Comparison of ENCODE assay signal across 18 cellular contexts in genomic region chrX:74931214-74931613, GRCh38. TPM values are rescaled to one million over a fixed set of nuclear protein-coding genes. Genes with fewer than 3 reads are reported as not detected.
DNase-seq lines count a peak whose midpoint lies in the region; ATAC-seq and TF ChIP-seq lines count a peak whose summit lies in the region.
"Had no signal": no experiment of that assay in that cellular context is flagged by ENCODE, and none has a peak within 500 bp of the region (broad histone marks: within the 10 kb centered on the region; RNA-seq: fewer than 3 reads in every experiment).

No MANE protein-coding gene starts in this region.

- ATAC-seq in DND-41 (ENCODE audit: insufficient read depth, low read depth) (peak; percentile 99), HG03159 (IDR thresholded peaks at IDR 0.05; ENCODE audit: unreplicated experiment) (no peak)
- ATAC-seq: left cardiac atrium had no signal

- H2AFZ ChIP-seq in DND-41 (ENCODE audit: low read depth, low read length): no peak overlapping the region

- no peaks in the 10 kb centered on the region for H4K20me1 ChIP-seq in DND-41 (ENCODE audit: insufficient read depth, low read length)

- H3K4me3 ChIP-seq in DND-41 (ENCODE audit: low read depth in 1 of 2, low read length in 2 of 2): no peak overlapping the region
- no peak overlapping the region for H3K4me3 ChIP-seq in vagina
- H3K4me3 ChIP-seq: spleen had no signal

- TF ChIP-seq POLR2A in vagina (IDR thresholded peaks at IDR 0.05): no peak

- H3K9ac ChIP-seq in DND-41 (ENCODE audit: low read depth, low read length): no peak overlapping the region

- TF ChIP-seq CTCF in DND-41 (IDR thresholded peaks at IDR 0.05; ENCODE audit: borderline replicate concordance, extremely low read depth, low read length, poor library complexity, severe bottlenecking) (no peak), vagina (IDR thresholded peaks at IDR 0.05) (no peak)

- H3K79me2 ChIP-seq in DND-41 (ENCODE audit: insufficient read depth, low read length): no peaks in the 10 kb centered on the region

- peaks cover 9% of the 10 kb centered on the region for H3K4me1 ChIP-seq in DND-41 (ENCODE audit: insufficient read depth, low read length)
- H3K4me1 ChIP-seq in vagina: no peaks in the 10 kb centered on the region
- H3K4me1 ChIP-seq: spleen had no signal

- no peaks in the 10 kb centered on the region for H3K27me3 ChIP-seq in DND-41 (ENCODE audit: insufficient read depth, low read length, poor library complexity)
- no peaks in the 10 kb centered on the region for H3K27me3 ChIP-seq in vagina

- DNase-seq in DND-41 (peak; percentile 67), HT1080 (ENCODE audit: low read depth) (peak; percentile 1), astrocyte of the hippocampus (ENCODE audit: low read depth, low spot score) (peak; percentile 46), left kidney (ENCODE audit: low read depth, low spot score) (peak; percentile 67), vagina (ENCODE audit: extremely low spot score in 2 of 2) (no peak), GF-D8 (lab: John Stamatoyannopoulos, UW) (no peak), NCI-H510A treated with DMSO at 0.1 percent for 48 hours (lab: John Stamatoyannopoulos, UW) (no peak)
- DNase-seq: activated naive CD4-positive, alpha-beta T cell treated with anti-CD3 and anti-CD28 coated beads for 36 hours; CD4-positive, alpha-beta memory T cell; hippocampal formation; left cardiac atrium; NCI-H1092; NCI-H2029 treated with DMSO at 0.1 percent for 48 hours; NCI-H446 treated with DMSO at 0.1 percent for 48 hours; Right ventricle myocardium superior; spleen; T-helper 1 cell had no signal

- H3K36me3 ChIP-seq in DND-41 (ENCODE audit: insufficient read depth, low read length): no peaks in the 10 kb centered on the region
- no peaks in the 10 kb centered on the region for H3K36me3 ChIP-seq in vagina
- H3K36me3 ChIP-seq: spleen had no signal

- no peak overlapping the region for H3K4me2 ChIP-seq in DND-41 (ENCODE audit: insufficient read depth, low read length)

- intact Hi-C loops in vagina (cut with DNase I): no loop called here

- H3K9me3 ChIP-seq in DND-41 (ENCODE audit: insufficient read depth, low read length, severe bottlenecking): no peaks in the 10 kb centered on the region
- H3K9me3 ChIP-seq in vagina: no peaks in the 10 kb centered on the region
- H3K9me3 ChIP-seq: spleen had no signal

- H3K27ac ChIP-seq in DND-41 (ENCODE audit: low read length) (peak overlapping the region; percentile 32; the same call in 1 of the 2 replicates), vagina (no peak overlapping the region)
- H3K27ac ChIP-seq: spleen had no signal

RNA-seq across cellular contexts. Expression of gene NEXMIF, which starts 6.0 kb away (rescaled TPM):
- 0.02 TPM in 1 of 2 replicates, not detected in the other for total RNA-seq in HT1080 (2014; rRNA removed; shearing (Covaris generic))
- not detected in 2 replicates for polyA plus RNA-seq in HT1080 (2015; cell fraction: cytosol; rRNA removed)
- polyA plus RNA-seq in HT1080 (2015; cell fraction: nucleus; rRNA removed): not detected in 2 replicates
- 0.98 TPM for total RNA-seq in vagina

Comparison
In these comparisons a context has a peak if more than half of its experiments do, and no peak if none do; other contexts are left out.
1. DNase-seq: peak in DND-41 (single experiment), HT1080 (single experiment), astrocyte of the hippocampus (single experiment) and left kidney (single experiment); none in vagina (0 of 2), GF-D8 (single experiment) and NCI-H510A treated with DMSO at 0.1 percent for 48 hours (single experiment).